ENCODE assay signal across 17 cellular contexts in the genomic region with DNA sequence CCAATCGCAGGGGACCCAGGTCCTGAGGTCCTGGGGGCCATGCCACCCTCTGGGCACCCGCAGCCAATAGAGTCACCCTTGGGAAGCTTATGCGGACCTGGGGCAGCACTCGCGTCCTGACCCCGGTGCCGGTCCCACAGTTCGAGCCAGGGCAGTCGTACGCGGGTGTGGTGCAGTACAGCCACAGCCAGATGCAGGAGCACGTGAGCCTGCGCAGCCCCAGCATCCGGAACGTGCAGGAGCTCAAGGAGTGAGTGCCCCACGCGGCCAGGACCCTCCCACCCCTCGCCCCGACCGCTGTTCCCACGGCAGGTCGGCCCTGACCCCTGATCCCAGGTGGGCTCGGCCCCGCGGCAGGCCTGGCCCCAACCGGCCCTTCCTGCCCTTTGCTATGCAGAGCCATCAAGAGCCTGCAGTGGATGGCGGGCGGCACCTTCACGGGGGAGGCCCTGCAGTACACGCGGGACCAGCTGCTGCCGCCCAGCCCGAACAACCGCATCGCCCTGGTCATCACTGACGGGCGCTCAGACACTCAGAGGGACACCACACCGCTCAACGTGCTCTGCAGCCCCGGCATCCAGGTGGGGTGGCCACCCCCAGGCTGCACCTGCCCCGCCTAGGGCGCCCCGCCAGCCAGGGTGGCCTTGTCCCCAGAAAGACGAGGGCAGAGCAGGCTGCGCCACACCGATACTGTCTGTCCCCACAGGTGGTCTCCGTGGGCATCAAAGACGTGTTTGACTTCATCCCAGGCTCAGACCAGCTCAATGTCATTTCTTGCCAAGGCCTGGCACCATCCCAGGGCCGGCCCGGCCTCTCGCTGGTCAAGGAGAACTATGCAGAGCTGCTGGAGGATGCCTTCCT. TPM values are rescaled to one million over a fixed set of nuclear protein-coding genes. Genes with fewer than 3 reads are reported as not detected.
DNase-seq lines count a peak whose midpoint lies in the region; ATAC-seq and TF ChIP-seq lines count a peak whose summit lies in the region.
"Had no signal": no experiment of that assay in that cellular context is flagged by ENCODE, and none has a peak within 500 bp of the region (broad histone marks: within the 10 kb centered on the region; RNA-seq: fewer than 3 reads in every experiment).

No MANE protein-coding gene starts in this region.

- no peaks in the 10 kb centered on the region for H3K4me1 Mint-ChIP-seq in activated naive CD4-positive, alpha-beta T cell treated with anti-CD3 and anti-CD28 coated beads, Interleukin-2, amount 10 ng/mL, durations not matched to agents 7 days and 5 days
- H3K4me1 Mint-ChIP-seq: activated CD4-positive, alpha-beta T cell treated with anti-CD3 and anti-CD28 coated beads for 36 hours; naive thymus-derived CD4-positive, alpha-beta T cell had no signal

- peak; percentile 14 for DNase-seq in activated naive CD4-positive, alpha-beta T cell treated with anti-CD3 and anti-CD28 coated beads, Interleukin-2, amount 10 ng/mL, durations not matched to agents 7 days and 5 days
- no peak for DNase-seq in activated naive CD4-positive, alpha-beta T cell (lab: John Stamatoyannopoulos, UW)
- DNase-seq in dorsolateral prefrontal cortex (peak in 7 of 10 donors; percentile 2 to 43 (median 26)), mesenteric fat pad (ENCODE audit: low spot score) (peak; percentile 87), ureter (ENCODE audit: low spot score) (peak; percentile 41), NCI-H524 treated with DMSO at 0.1 percent for 48 hours (lab: John Stamatoyannopoulos, UW) (no peak), 8988T (no peak)
- DNase-seq: brain microvascular endothelial cell; effector memory CD8-positive, alpha-beta T cell; NCI-H187 treated with DMSO at 0.1 percent for 48 hours; NCI-H524 had no signal

- no peak for ATAC-seq in HG02852 (IDR thresholded peaks at IDR 0.05; ENCODE audit: unreplicated experiment)
- ATAC-seq: activated CD4-positive, alpha-beta T cell treated with anti-CD3 and anti-CD28 coated beads for 36 hours; effector memory CD8-positive, alpha-beta T cell; naive thymus-derived CD4-positive, alpha-beta T cell; Panc1; T-helper 17 cell had no signal

- H3K4me3 Mint-ChIP-seq in activated naive CD4-positive, alpha-beta T cell treated with anti-CD3 and anti-CD28 coated beads, Interleukin-2, amount 10 ng/mL, durations not matched to agents 7 days and 5 days, result no peak overlapping the region
- H3K4me3 Mint-ChIP-seq: activated CD4-positive, alpha-beta T cell treated with anti-CD3 and anti-CD28 coated beads for 36 hours; activated T-helper 1 cell treated with anti-CD3 and anti-CD28 coated beads, Interleukin-12 subunit alpha, Interleukin-12 subunit beta, Interleukin-2, Interleukin-4 antibody, amounts not matched to agents 30 ng/mL and 10 ng/mL and 1 ng/mL, durations not matched to agents 14 hours and 24 hours and 36 hours; effector memory CD8-positive, alpha-beta T cell; naive thymus-derived CD4-positive, alpha-beta T cell; T-helper 17 cell had no signal

- H3K27ac Mint-ChIP-seq in activated naive CD4-positive, alpha-beta T cell treated with anti-CD3 and anti-CD28 coated beads, Interleukin-2, amount 10 ng/mL, durations not matched to agents 7 days and 5 days, result no peak overlapping the region
- H3K27ac Mint-ChIP-seq: activated CD4-positive, alpha-beta T cell treated with anti-CD3 and anti-CD28 coated beads for 36 hours; activated T-helper 1 cell treated with anti-CD3 and anti-CD28 coated beads, Interleukin-12 subunit alpha, Interleukin-12 subunit beta, Interleukin-2, Interleukin-4 antibody, amounts not matched to agents 30 ng/mL and 10 ng/mL and 1 ng/mL, durations not matched to agents 14 hours and 24 hours and 36 hours; effector memory CD8-positive, alpha-beta T cell; naive thymus-derived CD4-positive, alpha-beta T cell; T-helper 17 cell had no signal

- no peak overlapping the region for H3K4me3 ChIP-seq in dorsolateral prefrontal cortex

- H3K36me3 Mint-ChIP-seq in activated naive CD4-positive, alpha-beta T cell treated with anti-CD3 and anti-CD28 coated beads, Interleukin-2, amount 10 ng/mL, durations not matched to agents 7 days and 5 days, result peaks cover 2% of the 10 kb centered on the region
- H3K36me3 Mint-ChIP-seq: naive thymus-derived CD4-positive, alpha-beta T cell had no signal

- H3K27ac ChIP-seq in dorsolateral prefrontal cortex, result no peak overlapping the region
- H3K27ac ChIP-seq: brain microvascular endothelial cell had no signal

- H3K27me3 ChIP-seq in dorsolateral prefrontal cortex, result no peaks in the 10 kb centered on the region
- H3K27me3 ChIP-seq: brain microvascular endothelial cell had no signal

- no peak for TF ChIP-seq CTCF in dorsolateral prefrontal cortex (IDR thresholded peaks at IDR 0.05 in 54 of 56, conservative IDR thresholded peaks at IDR 0.05 in 2 of 56; ENCODE audit: low read depth in 1 of 56, partially characterized antibody in 56 of 56)

- intact Hi-C loops in dorsolateral prefrontal cortex (cut with DNase I), result no loop called here

- H3K9me3 Mint-ChIP-seq in activated naive CD4-positive, alpha-beta T cell treated with anti-CD3 and anti-CD28 coated beads, Interleukin-2, amount 10 ng/mL, durations not matched to agents 7 days and 5 days, result peaks cover 7% of the 10 kb centered on the region
- H3K9me3 Mint-ChIP-seq: effector memory CD8-positive, alpha-beta T cell had no signal

- CTCF ChIA-PET in activated naive CD4-positive, alpha-beta T cell treated with anti-CD3 and anti-CD28 coated beads, Interleukin-2, amount 10 ng/mL, durations not matched to agents 7 days and 5 days (lab: Charles Lee), result no interaction called here

- H3K27me3 Mint-ChIP-seq in activated naive CD4-positive, alpha-beta T cell treated with anti-CD3 and anti-CD28 coated beads, Interleukin-2, amount 10 ng/mL, durations not matched to agents 7 days and 5 days, result no peaks in the 10 kb centered on the region
- H3K27me3 Mint-ChIP-seq: activated CD4-positive, alpha-beta T cell treated with anti-CD3 and anti-CD28 coated beads for 36 hours; effector memory CD8-positive, alpha-beta T cell; naive thymus-derived CD4-positive, alpha-beta T cell; T-helper 17 cell had no signal

RNA-seq across cellular contexts. Expression of gene COL6A1, which starts 20.5 kb away (rescaled TPM):
- total RNA-seq in dorsolateral prefrontal cortex (100 to 1,000 TPM in 9 of 120 experiments, 10 to 100 TPM in 111; 33.4 to 128 (median 64.7) TPM), mesenteric fat pad (521 TPM), ureter (289 TPM)

Comparison
In these comparisons a context has a peak if more than half of its experiments do, and no peak if none do; other contexts are left out.
1. DNase-seq: peak in activated naive CD4-positive, alpha-beta T cell treated with anti-CD3 and anti-CD28 coated beads, Interleukin-2, amount 10 ng/mL, durations not matched to agents 7 days and 5 days (single experiment), dorsolateral prefrontal cortex (7 of 10), mesenteric fat pad (single experiment) and ureter (single experiment); none in activated naive CD4-positive, alpha-beta T cell (0 of 4), NCI-H524 treated with DMSO at 0.1 percent for 48 hours (single experiment) and 8988T (single experiment).